ENCODE assay signal across 27 cellular contexts in genomic region chr6:26260791-26261484, GRCh38.
"Had no signal": no experiment of that assay in that cellular context is flagged by ENCODE, and none has a peak within 500 bp of the region (broad histone marks: within the 10 kb centered on the region; RNA-seq: fewer than 3 reads in every experiment).

No MANE protein-coding gene starts in this region.

- H3K27me3 Mint-ChIP-seq: central memory CD8-positive, alpha-beta T cell; naive thymus-derived CD8-positive, alpha-beta T cell; stimulated activated naive CD8-positive, alpha-beta T cell treated with anti-CD3 and anti-CD28 coated beads, Interleukin-15, Interleukin-2, amounts not matched to agents 100 ng/mL and 50 ng/mL, for 24 hours had no signal

- DNase-seq: activated CD4-positive, alpha-beta T cell treated with anti-CD3 and anti-CD28 coated beads, Interleukin-2, amount 50 U/mL, for 48 hours; activated naive CD4-positive, alpha-beta T cell treated with Interleukin-2 at 50 U/mL for 16 hours; activated naive CD8-positive, alpha-beta T cell treated with anti-CD3 and anti-CD28 coated beads, Interleukin-2, amount 10 ng/mL, durations not matched to agents 7 days and 5 days; activated T-cell treated with anti-CD3 and anti-CD28 coated beads, Interleukin-2, amount 50 U/mL, for 48 hours; amniotic stem cell; effector memory CD4-positive, alpha-beta T cell; foreskin melanocyte; glutamatergic neuron; hippocampal formation; kidney glomerular epithelial cell; left lung; naive thymus-derived CD8-positive, alpha-beta T cell; ovary; psoas muscle; stimulated activated CD4-positive, alpha-beta T cell treated with anti-CD3 and anti-CD28 coated beads, Interleukin-12 subunit alpha, Interleukin-12 subunit beta, amount 100 ng/mL, for 4 hours; stimulated activated CD4-positive, alpha-beta T cell treated with anti-CD3 and anti-CD28 coated beads, Interleukin-1b, Interleukin-23, amount 100 ng/mL, for 48 hours; substantia nigra; T-helper 9 cell; thyroid gland; upper lobe of right lung had no signal

- H3K4me3 Mint-ChIP-seq: activated naive CD8-positive, alpha-beta T cell treated with anti-CD3 and anti-CD28 coated beads, Interleukin-2, amount 10 ng/mL, durations not matched to agents 7 days and 5 days; central memory CD8-positive, alpha-beta T cell; naive thymus-derived CD8-positive, alpha-beta T cell; stimulated activated naive CD8-positive, alpha-beta T cell treated with anti-CD3 and anti-CD28 coated beads, Interleukin-15, Interleukin-2, amounts not matched to agents 100 ng/mL and 50 ng/mL, for 24 hours; WTC11 had no signal

- FAIRE-seq: colon had no signal

- H3K36me3 Mint-ChIP-seq: WTC11 had no signal

- H3K27ac Mint-ChIP-seq: activated naive CD8-positive, alpha-beta T cell treated with anti-CD3 and anti-CD28 coated beads, Interleukin-2, amount 10 ng/mL, durations not matched to agents 7 days and 5 days; stimulated activated naive CD8-positive, alpha-beta T cell treated with anti-CD3 and anti-CD28 coated beads, Interleukin-15, Interleukin-2, amounts not matched to agents 100 ng/mL and 50 ng/mL, for 24 hours; WTC11 had no signal

- H3K4me3 ChIP-seq: breast epithelium, left lung, lung, ovary, psoas muscle, right atrium auricular region, thyroid gland, upper lobe of right lung had no signal

- H3K27ac ChIP-seq: breast epithelium, left lung, ovary, psoas muscle, right atrium auricular region, thyroid gland, upper lobe of right lung had no signal

- H3K4me1 Mint-ChIP-seq: central memory CD8-positive, alpha-beta T cell had no signal

- H3K9me3 Mint-ChIP-seq: activated naive CD8-positive, alpha-beta T cell treated with anti-CD3 and anti-CD28 coated beads, Interleukin-2, amount 10 ng/mL, durations not matched to agents 7 days and 5 days; central memory CD8-positive, alpha-beta T cell; naive thymus-derived CD8-positive, alpha-beta T cell; stimulated activated naive CD8-positive, alpha-beta T cell treated with anti-CD3 and anti-CD28 coated beads, Interleukin-15, Interleukin-2, amounts not matched to agents 100 ng/mL and 50 ng/mL, for 24 hours; WTC11 had no signal

- H3K27me3 ChIP-seq: breast epithelium, ovary, right atrium auricular region, thyroid gland had no signal

- ATAC-seq: left lung; naive thymus-derived CD8-positive, alpha-beta T cell; psoas muscle; upper lobe of right lung; WTC11 had no signal

- H3K4me1 ChIP-seq: breast epithelium, psoas muscle, right atrium auricular region, thyroid gland, upper lobe of right lung had no signal

- H3K36me3 ChIP-seq: breast epithelium, left lung, ovary, right atrium auricular region, thyroid gland, upper lobe of right lung had no signal

- H3K9me3 ChIP-seq: breast epithelium, left lung, ovary, psoas muscle, right atrium auricular region, thyroid gland, upper lobe of right lung had no signal
